In genomic region chr6:16697437-16698162, GRCh38 we compare ENCODE assay signal across 2 cellular contexts.
TF ChIP-seq lines count a peak whose summit lies in the region.

No MANE protein-coding gene starts in this region.

TF ChIP-seq in IMR-90, 13 proteins besides CTCF, POLR2A, EP300 and RAD21:
- no peak for TF ChIP-seq ELK1 (IDR thresholded peaks at IDR 0.05; ENCODE audit: borderline replicate concordance, low read depth, low read length)
- no peak for TF ChIP-seq MAFK (IDR thresholded peaks at IDR 0.05; ENCODE audit: low read depth, low read length)
TF ChIP-seq in IMR-90: peak in this region for 0.

TF ChIP-seq in neural cell, 6 proteins besides CTCF, POLR2A, EP300 and RAD21:
- no peak for TF ChIP-seq SMC3 (conservative IDR thresholded peaks at IDR 0.05; ENCODE audit: poor library complexity)
- TF ChIP-seq REST (IDR thresholded peaks at IDR 0.05; ENCODE audit: borderline replicate concordance): no peak
- no peak for TF ChIP-seq EZH2 (IDR thresholded peaks at IDR 0.05; ENCODE audit: borderline replicate concordance, insufficient read depth, low read length, poor library complexity, severe bottlenecking)
- no peak for TF ChIP-seq MXI1 (conservative IDR thresholded peaks at IDR 0.05; ENCODE audit: poor library complexity, severe bottlenecking)
- TF ChIP-seq TAF1 (IDR thresholded peaks at IDR 0.05; ENCODE audit: low read depth): no peak
- no peak for TF ChIP-seq POLR2AphosphoS5 (IDR thresholded peaks at IDR 0.05)
